23 cellular contexts compared by ENCODE assay signal in genomic region chr6:33882154-33882553, GRCh38.
DNase-seq lines count a peak whose midpoint lies in the region; ATAC-seq and TF ChIP-seq lines count a peak whose summit lies in the region.
"Had no signal": no experiment of that assay in that cellular context is flagged by ENCODE, and none has a peak within 500 bp of the region (broad histone marks: within the 10 kb centered on the region; RNA-seq: fewer than 3 reads in every experiment).

No MANE protein-coding gene starts in this region.

- H4K91ac ChIP-seq in mesenchymal stem cell (ENCODE audit: low read length): no peak overlapping the region

- TF ChIP-seq CTCF in heart right ventricle (IDR thresholded peaks at IDR 0.05) (no peak), neural progenitor cell (IDR thresholded peaks at IDR 0.05) (no peak), glutamatergic neuron (IDR thresholded peaks at IDR 0.05; ENCODE audit: partially characterized antibody, unreplicated experiment) (no peak)

- H3K27me3 Mint-ChIP-seq in stimulated activated naive CD8-positive, alpha-beta T cell treated with anti-CD3 and anti-CD28 coated beads, Interleukin-15, Interleukin-2, amounts not matched to agents 100 ng/mL and 50 ng/mL, for 24 hours: peaks cover 5% of the 10 kb centered on the region
- peaks cover 23% of the 10 kb centered on the region for H3K27me3 Mint-ChIP-seq in stimulated activated naive CD8-positive, alpha-beta T cell treated with anti-CD3 and anti-CD28 coated beads, Interleukin-15, amount 100 ng/mL, for 72 hours
- peaks cover 10% of the 10 kb centered on the region for H3K27me3 Mint-ChIP-seq in neural progenitor cell (ENCODE audit: insufficient read depth, low read depth)
- peaks cover 9% of the 10 kb centered on the region for H3K27me3 Mint-ChIP-seq in glutamatergic neuron (ENCODE audit: unreplicated experiment)
- H3K27me3 Mint-ChIP-seq: CD4-positive, alpha-beta T cell had no signal

- ATAC-seq in stimulated activated naive CD8-positive, alpha-beta T cell treated with anti-CD3 and anti-CD28 coated beads, Interleukin-15, amount 100 ng/mL, for 72 hours: no peak
- ATAC-seq in heart right ventricle (peak in 5 of 8 donors; percentile 13 to 49 (median 33)), HG02678 (IDR thresholded peaks at IDR 0.05; ENCODE audit: unreplicated experiment) (no peak)
- ATAC-seq: activated CD8-positive, alpha-beta T cell treated with anti-CD3 and anti-CD28 coated beads, Interleukin-2, amount 10 ng/mL, durations not matched to agents 7 days and 5 days; stimulated activated naive CD8-positive, alpha-beta T cell treated with anti-CD3 and anti-CD28 coated beads, Interleukin-15, Interleukin-2, amounts not matched to agents 100 U/mL and 50 U/mL, for 24 hours had no signal

- H3K36me3 ChIP-seq in heart right ventricle (no peaks in the 10 kb centered on the region), neural progenitor cell (no peaks in the 10 kb centered on the region), mesenchymal stem cell (ENCODE audit: control insufficient read depth in 1 of 2, insufficient read depth in 2 of 2, low read depth in 1 of 2, low read length in 2 of 2) (no peaks in the 10 kb centered on the region)
- H3K36me3 ChIP-seq: SJSA1, tibial artery had no signal

- peaks cover 0 to 50% (median 29%) of the 10 kb centered on the region in 7 donors for H3K27me3 ChIP-seq in heart right ventricle
- H3K27me3 ChIP-seq in neural progenitor cell: no peaks in the 10 kb centered on the region
- H3K27me3 ChIP-seq in mesenchymal stem cell (ENCODE audit: control insufficient read depth in 1 of 2, insufficient read depth in 1 of 2, low read length in 2 of 2): peaks cover 34 to 52% of the 10 kb centered on the region in 2 experiments

- H2BK15ac ChIP-seq in mesenchymal stem cell (ENCODE audit: low read depth, poor library complexity, severe bottlenecking): no peak overlapping the region

- no peak overlapping the region for H2BK120ac ChIP-seq in mesenchymal stem cell (ENCODE audit: low read depth, low read length)

- intact Hi-C loops in heart right ventricle (cut with DNase I): no loop called here

- no peaks in the 10 kb centered on the region for H3K36me3 Mint-ChIP-seq in stimulated activated naive CD8-positive, alpha-beta T cell treated with anti-CD3 and anti-CD28 coated beads, Interleukin-15, Interleukin-2, amounts not matched to agents 100 ng/mL and 50 ng/mL, for 24 hours (ENCODE audit: low read depth)
- H3K36me3 Mint-ChIP-seq in neural progenitor cell (no peaks in the 10 kb centered on the region), glutamatergic neuron (ENCODE audit: unreplicated experiment) (no peaks in the 10 kb centered on the region)

- no peak overlapping the region for H3K27ac ChIP-seq in heart right ventricle
- H3K27ac ChIP-seq in neural progenitor cell: no peak overlapping the region
- no peak overlapping the region for H3K27ac ChIP-seq in mesenchymal stem cell (ENCODE audit: low read length, poor library complexity, severe bottlenecking)
- H3K27ac ChIP-seq: SJSA1, tibial artery had no signal

- H3K4me1 Mint-ChIP-seq in stimulated activated naive CD8-positive, alpha-beta T cell treated with anti-CD3 and anti-CD28 coated beads, Interleukin-15, Interleukin-2, amounts not matched to agents 100 ng/mL and 50 ng/mL, for 24 hours (ENCODE audit: low read depth): no peaks in the 10 kb centered on the region
- peaks cover 14% of the 10 kb centered on the region for H3K4me1 Mint-ChIP-seq in stimulated activated naive CD8-positive, alpha-beta T cell treated with anti-CD3 and anti-CD28 coated beads, Interleukin-15, amount 100 ng/mL, for 72 hours
- peaks cover 20% of the 10 kb centered on the region for H3K4me1 Mint-ChIP-seq in neural progenitor cell
- peaks cover 21% of the 10 kb centered on the region for H3K4me1 Mint-ChIP-seq in glutamatergic neuron (ENCODE audit: low read depth, unreplicated experiment)

- H4K20me1 ChIP-seq in neural progenitor cell (ENCODE audit: low read depth): no peaks in the 10 kb centered on the region

- no peak overlapping the region for H3K4me3 Mint-ChIP-seq in stimulated activated naive CD8-positive, alpha-beta T cell treated with anti-CD3 and anti-CD28 coated beads, Interleukin-15, Interleukin-2, amounts not matched to agents 100 ng/mL and 50 ng/mL, for 24 hours
- H3K4me3 Mint-ChIP-seq in stimulated activated naive CD8-positive, alpha-beta T cell treated with anti-CD3 and anti-CD28 coated beads, Interleukin-15, amount 100 ng/mL, for 72 hours: no peak overlapping the region
- H3K4me3 Mint-ChIP-seq in neural progenitor cell (no peak overlapping the region), glutamatergic neuron (ENCODE audit: unreplicated experiment) (no peak overlapping the region)
- H3K4me3 Mint-ChIP-seq: activated CD8-positive, alpha-beta T cell treated with anti-CD3 and anti-CD28 coated beads, Interleukin-2, amount 10 ng/mL, durations not matched to agents 7 days and 5 days; CD4-positive, alpha-beta T cell had no signal

- H3K4ac ChIP-seq in mesenchymal stem cell (ENCODE audit: low read depth in 1 of 2, low read length in 2 of 2): no peak overlapping the region

- H3K9ac ChIP-seq in neural progenitor cell: no peak overlapping the region
- H3K9ac ChIP-seq in mesenchymal stem cell (ENCODE audit: low read length): no peak overlapping the region

- no peaks in the 10 kb centered on the region for H3K9me3 Mint-ChIP-seq in stimulated activated naive CD8-positive, alpha-beta T cell treated with anti-CD3 and anti-CD28 coated beads, Interleukin-15, Interleukin-2, amounts not matched to agents 100 ng/mL and 50 ng/mL, for 24 hours
- no peaks in the 10 kb centered on the region for H3K9me3 Mint-ChIP-seq in stimulated activated naive CD8-positive, alpha-beta T cell treated with anti-CD3 and anti-CD28 coated beads, Interleukin-15, amount 100 ng/mL, for 72 hours
- H3K9me3 Mint-ChIP-seq in neural progenitor cell (no peaks in the 10 kb centered on the region), glutamatergic neuron (ENCODE audit: unreplicated experiment) (peaks cover 6% of the 10 kb centered on the region)
- H3K9me3 Mint-ChIP-seq: CD4-positive, alpha-beta T cell had no signal

- no peaks in the 10 kb centered on the region for H3F3A ChIP-seq in neural progenitor cell (ENCODE audit: low read depth)

- H4K8ac ChIP-seq in mesenchymal stem cell (ENCODE audit: low read length): no peak overlapping the region

- no peak overlapping the region for H2AK5ac ChIP-seq in mesenchymal stem cell (ENCODE audit: low read length, severe bottlenecking)

- H3K18ac ChIP-seq in mesenchymal stem cell (ENCODE audit: low read depth in 1 of 2, low read length in 2 of 2): no peak overlapping the region

- H3K79me1 ChIP-seq in mesenchymal stem cell (replicated peaks; ENCODE audit: low read length, poor library complexity, severe bottlenecking): no peaks in the 10 kb centered on the region

- H3K23ac ChIP-seq in mesenchymal stem cell (ENCODE audit: low read length in 2 of 2): no peak overlapping the region

- no peak overlapping the region for H2BK12ac ChIP-seq in mesenchymal stem cell (ENCODE audit: low read length in 2 of 2)

- H3K27ac Mint-ChIP-seq in stimulated activated naive CD8-positive, alpha-beta T cell treated with anti-CD3 and anti-CD28 coated beads, Interleukin-15, Interleukin-2, amounts not matched to agents 100 ng/mL and 50 ng/mL, for 24 hours: peak overlapping the region; percentile 71
- H3K27ac Mint-ChIP-seq in stimulated activated naive CD8-positive, alpha-beta T cell treated with anti-CD3 and anti-CD28 coated beads, Interleukin-15, amount 100 ng/mL, for 72 hours: no peak overlapping the region
- H3K27ac Mint-ChIP-seq in neural progenitor cell: peak overlapping the region; percentile 60
- H3K27ac Mint-ChIP-seq in glutamatergic neuron (ENCODE audit: unreplicated experiment): no peak overlapping the region
- H3K27ac Mint-ChIP-seq: activated CD8-positive, alpha-beta T cell treated with anti-CD3 and anti-CD28 coated beads, Interleukin-2, amount 10 ng/mL, durations not matched to agents 7 days and 5 days; CD4-positive, alpha-beta T cell had no signal

- H3K9me3 ChIP-seq in heart right ventricle (no peaks in the 10 kb centered on the region), neural progenitor cell (ENCODE audit: low read depth) (no peaks in the 10 kb centered on the region), mesenchymal stem cell (ENCODE audit: control insufficient read depth, low read length) (no peaks in the 10 kb centered on the region)
- H3K9me3 ChIP-seq: SJSA1, tibial artery had no signal

- H2AFZ ChIP-seq in neural progenitor cell (replicated peaks): no peak overlapping the region
- no peak overlapping the region for H2AFZ ChIP-seq in mesenchymal stem cell (ENCODE audit: low read depth, low read length)

- no peaks in the 10 kb centered on the region for H3K79me2 ChIP-seq in neural progenitor cell (ENCODE audit: low read depth)

- 25 to 35% methylated on average over 8 of the region's 8 CpGs for WGBS in heart right ventricle, 2 donors
- 95% methylated on average over 8 of the region's 8 CpGs for WGBS in mesenchymal stem cell

- no peak overlapping the region for H3K4me3 ChIP-seq in heart right ventricle
- no peak overlapping the region for H3K4me3 ChIP-seq in neural progenitor cell
- no peak overlapping the region for H3K4me3 ChIP-seq in mesenchymal stem cell (ENCODE audit: insufficient read depth in 1 of 2, low read depth in 1 of 2, low read length in 2 of 2)
- H3K4me3 ChIP-seq: SJSA1, tibial artery had no signal

- DNase-seq in stimulated activated naive CD8-positive, alpha-beta T cell treated with anti-CD3 and anti-CD28 coated beads, Interleukin-15, amount 100 ng/mL, for 72 hours: no peak
- DNase-seq in heart right ventricle (peak; percentile 14 to 38), neural progenitor cell (ENCODE audit: low spot score) (no peak), mesenchymal stem cell (no peak), glutamatergic neuron (no peak)
- DNase-seq in central memory CD4-positive, alpha-beta T cell: no peak
- DNase-seq: 8988T; activated CD4-positive, alpha-beta T cell treated with anti-CD3 and anti-CD28 coated beads for 1 hour; activated CD8-positive, alpha-beta T cell treated with anti-CD3 and anti-CD28 coated beads, Interleukin-2, amount 10 ng/mL, durations not matched to agents 7 days and 5 days; activated effector memory CD4-positive, alpha-beta T cell treated with anti-CD3 and anti-CD28 coated beads, Interleukin-2, amount 50 U/mL, for 16 hours; activated T-cell treated with anti-CD3 and anti-CD28 coated beads for 4 hours; CD4-positive, alpha-beta T cell; DMS 273 treated with DMSO at 0.1 percent for 48 hours; Karpas-422; mesendoderm; NCI-H510A treated with DMSO at 0.1 percent for 48 hours; occipital lobe; retina; stimulated activated naive CD8-positive, alpha-beta T cell treated with anti-CD3 and anti-CD28 coated beads, Interleukin-15, Interleukin-2, amounts not matched to agents 100 U/mL and 50 U/mL, for 24 hours; tibial artery had no signal

- H3K4me2 ChIP-seq in neural progenitor cell: no peak overlapping the region
- no peak overlapping the region for H3K4me2 ChIP-seq in mesenchymal stem cell (ENCODE audit: low read length, poor library complexity, severe bottlenecking)

- H3K14ac ChIP-seq in mesenchymal stem cell (ENCODE audit: low read length in 2 of 2): no peak overlapping the region

- peaks cover 0 to 20% (median 18%) of the 10 kb centered on the region in 9 donors for H3K4me1 ChIP-seq in heart right ventricle
- H3K4me1 ChIP-seq in neural progenitor cell: peaks cover 20% of the 10 kb centered on the region
- peaks cover 14% of the 10 kb centered on the region for H3K4me1 ChIP-seq in mesenchymal stem cell (ENCODE audit: control insufficient read depth, insufficient read depth, low read depth, low read length)

- no peak overlapping the region for H2BK5ac ChIP-seq in mesenchymal stem cell (ENCODE audit: low read depth, low read length, poor library complexity, severe bottlenecking)

Comparison
In these comparisons a context has a peak if more than half of its experiments do, and no peak if none do; other contexts are left out.
1. H3K27ac Mint-ChIP-seq: peak in stimulated activated naive CD8-positive, alpha-beta T cell treated with anti-CD3 and anti-CD28 coated beads, Interleukin-15, Interleukin-2, amounts not matched to agents 100 ng/mL and 50 ng/mL, for 24 hours (single experiment) and neural progenitor cell (single experiment); none in stimulated activated naive CD8-positive, alpha-beta T cell treated with anti-CD3 and anti-CD28 coated beads, Interleukin-15, amount 100 ng/mL, for 72 hours (0 of 2) and glutamatergic neuron (single experiment).
2. ATAC-seq: peak in heart right ventricle (5 of 8); none in stimulated activated naive CD8-positive, alpha-beta T cell treated with anti-CD3 and anti-CD28 coated beads, Interleukin-15, amount 100 ng/mL, for 72 hours (single experiment) and HG02678 (single experiment).
3. DNase-seq: peak in heart right ventricle (2 of 2); none in stimulated activated naive CD8-positive, alpha-beta T cell treated with anti-CD3 and anti-CD28 coated beads, Interleukin-15, amount 100 ng/mL, for 72 hours (0 of 2), neural progenitor cell (single experiment), mesenchymal stem cell (single experiment), central memory CD4-positive, alpha-beta T cell (single experiment) and glutamatergic neuron (single experiment).